ENCODE assay signal across 2 cellular contexts in the genomic region with DNA sequence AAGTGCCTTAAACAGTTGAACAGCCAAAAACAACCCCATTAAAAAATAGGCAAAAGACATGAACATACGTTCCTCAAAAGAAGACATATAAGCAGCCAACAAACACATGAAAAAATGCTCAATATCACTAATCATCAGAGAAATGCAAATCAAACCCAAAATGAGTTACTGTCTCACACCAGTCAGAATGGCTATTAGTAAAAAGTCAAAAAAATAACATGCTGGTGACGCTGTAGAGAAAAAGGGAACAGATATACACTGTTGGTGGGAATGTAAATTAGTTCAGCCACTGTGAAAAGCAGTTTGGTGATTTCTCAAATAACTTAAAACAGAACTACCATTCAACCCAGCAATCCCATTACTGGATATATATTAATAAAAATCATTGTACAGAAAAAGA.
A peak's percentile ranks its signal among the peaks of the same experiment; 100 is the strongest.
TF ChIP-seq lines count a peak whose summit lies in the region.

No MANE protein-coding gene starts in this region.

TF ChIP-seq in GM12891, 5 proteins besides CTCF, POLR2A, EP300 and RAD21:
- TF ChIP-seq SPI1 (IDR thresholded peaks at IDR 0.05; ENCODE audit: low read depth, low read length): peak; percentile 47
TF ChIP-seq in GM12891: peak in this region for 1; not testable (repeated sequence) for 4.

TF ChIP-seq in GM12878, 131 proteins besides CTCF, POLR2A, EP300 and RAD21:
- peak; percentile 36; the same call in 1 of the 2 replicates for TF ChIP-seq SPI1 (IDR thresholded peaks at IDR 0.05; ENCODE audit: borderline replicate concordance, insufficient read depth, low read depth, low read length)
- TF ChIP-seq IKZF2 (IDR thresholded peaks at IDR 0.05): peak; percentile 48; a peak in 2 of 4 replicates
- TF ChIP-seq MTA2 (IDR thresholded peaks at IDR 0.05; ENCODE audit: low read depth): peak; percentile 77
- TF ChIP-seq BMI1 (IDR thresholded peaks at IDR 0.05; ENCODE audit: borderline replicate concordance): 0 out of 2 replicates have a peak, but pooled peaks have one; percentile 19
- TF ChIP-seq, protein P1, sequence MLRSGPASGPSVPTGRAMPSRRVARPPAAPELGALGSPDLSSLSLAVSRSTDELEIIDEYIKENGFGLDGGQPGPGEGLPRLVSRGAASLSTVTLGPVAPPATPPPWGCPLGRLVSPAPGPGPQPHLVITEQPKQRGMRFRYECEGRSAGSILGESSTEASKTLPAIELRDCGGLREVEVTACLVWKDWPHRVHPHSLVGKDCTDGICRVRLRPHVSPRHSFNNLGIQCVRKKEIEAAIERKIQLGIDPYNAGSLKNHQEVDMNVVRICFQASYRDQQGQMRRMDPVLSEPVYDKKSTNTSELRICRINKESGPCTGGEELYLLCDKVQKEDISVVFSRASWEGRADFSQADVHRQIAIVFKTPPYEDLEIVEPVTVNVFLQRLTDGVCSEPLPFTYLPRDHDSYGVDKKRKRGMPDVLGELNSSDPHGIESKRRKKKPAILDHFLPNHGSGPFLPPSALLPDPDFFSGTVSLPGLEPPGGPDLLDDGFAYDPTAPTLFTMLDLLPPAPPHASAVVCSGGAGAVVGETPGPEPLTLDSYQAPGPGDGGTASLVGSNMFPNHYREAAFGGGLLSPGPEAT (IDR thresholded peaks at IDR 0.05; ENCODE audit: low read depth): peak; percentile 35; the same call in 1 of the 2 replicates
- TF ChIP-seq, protein P2, sequence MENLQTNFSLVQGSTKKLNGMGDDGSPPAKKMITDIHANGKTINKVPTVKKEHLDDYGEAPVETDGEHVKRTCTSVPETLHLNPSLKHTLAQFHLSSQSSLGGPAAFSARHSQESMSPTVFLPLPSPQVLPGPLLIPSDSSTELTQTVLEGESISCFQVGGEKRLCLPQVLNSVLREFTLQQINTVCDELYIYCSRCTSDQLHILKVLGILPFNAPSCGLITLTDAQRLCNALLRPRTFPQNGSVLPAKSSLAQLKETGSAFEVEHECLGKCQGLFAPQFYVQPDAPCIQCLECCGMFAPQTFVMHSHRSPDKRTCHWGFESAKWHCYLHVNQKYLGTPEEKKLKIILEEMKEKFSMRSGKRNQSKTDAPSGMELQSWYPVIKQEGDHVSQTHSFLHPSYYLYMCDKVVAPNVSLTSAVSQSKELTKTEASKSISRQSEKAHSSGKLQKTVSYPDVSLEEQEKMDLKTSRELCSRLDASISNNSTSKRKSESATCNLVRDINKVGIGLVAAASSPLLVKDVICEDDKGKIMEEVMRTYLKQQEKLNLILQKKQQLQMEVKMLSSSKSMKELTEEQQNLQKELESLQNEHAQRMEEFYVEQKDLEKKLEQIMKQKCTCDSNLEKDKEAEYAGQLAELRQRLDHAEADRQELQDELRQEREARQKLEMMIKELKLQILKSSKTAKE (IDR thresholded peaks at IDR 0.05; ENCODE audit: low read depth, poor library complexity, severe bottlenecking): peak; percentile 92
- TF ChIP-seq BHLHE40 (IDR thresholded peaks at IDR 0.05; ENCODE audit: borderline replicate concordance in 1 of 2, low read depth in 2 of 2, low read length in 1 of 2): peak in 1 of 2 experiments; percentile 35; a peak in 1 of 4 replicates
- TF ChIP-seq ATF7 (IDR thresholded peaks at IDR 0.05; ENCODE audit: low read depth): peak; percentile 51
- TF ChIP-seq MEF2B (IDR thresholded peaks at IDR 0.05; ENCODE audit: partially characterized antibody, poor library complexity, severe bottlenecking): peak; percentile 28
